ENCODE assay signal across 8 cellular contexts in genomic region chr4:75723117-75723801, GRCh38. TPM values are rescaled to one million over a fixed set of nuclear protein-coding genes. Genes with fewer than 3 reads are reported as not detected.
DNase-seq lines count a peak whose midpoint lies in the region; ATAC-seq and TF ChIP-seq lines count a peak whose summit lies in the region.

No MANE protein-coding gene starts in this region.

- H3K9me3 Mint-ChIP-seq in T-cell: no peaks in the 10 kb centered on the region

- intact Hi-C loops in prostate gland (cut with DNase I): loop anchor here (5.0 kb wide), 1 partner anchor 124 kb away; no protein-coding TSS in a partner anchor

- ATAC-seq in T-cell (replicated peaks in 1 of 4): no peak
- no peak for ATAC-seq in HG02759 (IDR thresholded peaks at IDR 0.05; ENCODE audit: unreplicated experiment)

- H3K4me3 Mint-ChIP-seq in T-cell: peak overlapping the region; percentile 99 to 100 (median 99)

- DNase-seq in GM12865 (ENCODE audit: low read depth) (no peak), T-cell (no peak), fibroblast of villous mesenchyme (ENCODE audit: low read depth) (peak; percentile 43), prostate gland (ENCODE audit: low spot score) (no peak), NCI-H774 (lab: John Stamatoyannopoulos, UW) (no peak), GDM1 (lab: John Stamatoyannopoulos, UW) (no peak)

- TF ChIP-seq CTCF in 22Rv1 (IDR thresholded peaks at IDR 0.05): no peak
- no peak for TF ChIP-seq CTCF in GM12865 (IDR thresholded peaks at IDR 0.05; ENCODE audit: insufficient read depth, low read depth, low read length, missing control alignments)
- TF ChIP-seq CTCF in fibroblast of villous mesenchyme (IDR thresholded peaks at IDR 0.05; ENCODE audit: insufficient read depth, low read depth, low read length): no peak
- no peak for TF ChIP-seq CTCF in prostate gland (IDR thresholded peaks at IDR 0.05)

- no peaks in the 10 kb centered on the region for H3K9me3 ChIP-seq in prostate gland

- H3K36me3 Mint-ChIP-seq in T-cell: peaks cover 5% of the 10 kb centered on the region

- H3K4me1 ChIP-seq in prostate gland (replicated peaks): peaks cover 2% of the 10 kb centered on the region

- peak overlapping the region; percentile 95 to 99 for H3K27ac Mint-ChIP-seq in T-cell

- POLR2A ChIA-PET in T-cell (lab: Charles Lee): interaction anchor here (0.6 to 2.5 kb wide), 15 partner anchors 22 to 386 kb away, joined by 3 to 25 read pairs (median 4); partner anchors contain the start of genes CDKL2 (in 1 of the 2), G3BP2 (in 1 of the 2), RCHY1 (in 1 of the 2) and THAP6 (in 1 of the 2)

- no peaks in the 10 kb centered on the region for H3K36me3 ChIP-seq in prostate gland

- H3K27me3 Mint-ChIP-seq in T-cell: no peaks in the 10 kb centered on the region

- H3K4me3 ChIP-seq in GM12865 (ENCODE audit: low read depth, low read length) (peak overlapping the region; percentile 67), fibroblast of villous mesenchyme (ENCODE audit: low read depth, low read length) (peak overlapping the region; percentile 68), prostate gland (peak overlapping the region; percentile 62 to 84)

- TF ChIP-seq POLR2A in prostate gland (IDR thresholded peaks at IDR 0.05): no peak

- no peaks in the 10 kb centered on the region for H3K27me3 ChIP-seq in prostate gland (replicated peaks; ENCODE audit: insufficient read depth)

- H3K27ac ChIP-seq in 22Rv1 (peak overlapping the region; percentile 86), prostate gland (peak overlapping the region; percentile 93 to 95)

- WGBS in prostate gland: 2% methylated on average over 3 of the region's 3 CpGs

- peaks cover 57 to 58% (median 57%) of the 10 kb centered on the region in 3 donors for H3K4me1 Mint-ChIP-seq in T-cell

- CTCF ChIA-PET in T-cell (lab: Charles Lee): interaction anchor here (0.5 to 3.9 kb wide), 29 partner anchors 8 to 231 kb away, joined by 3 to 26 read pairs (median 5); partner anchors contain the start of genes CDKL2 (in 2 of the 2), G3BP2 (in 2 of the 2), RCHY1 (in 1 of the 2) and THAP6 (in 1 of the 2)

RNA-seq across cellular contexts. Expression of gene USO1, which starts 1.1 kb away (rescaled TPM):
- 10 to 100 TPM; 24.9 to 40.5 (median 34.6) TPM for total RNA-seq in T-cell
- 105 and 203 TPM in 2 replicates for total RNA-seq in fibroblast of villous mesenchyme
- 10 to 100 TPM; 52.0 to 53.3 TPM for total RNA-seq in prostate gland

RNA-seq across cellular contexts. Expression of gene G3BP2, which starts 50.0 kb away (rescaled TPM):
- 100 to 1,000 TPM; 135 to 316 (median 141) TPM for total RNA-seq in T-cell
- total RNA-seq in fibroblast of villous mesenchyme: 139 and 209 TPM in 2 replicates
- 100 to 1,000 TPM in 1 of 2 donors, 10 to 100 TPM in 1; 95.0 to 121 TPM for total RNA-seq in prostate gland
